ENCODE assay signal across 24 cellular contexts in the genomic region with DNA sequence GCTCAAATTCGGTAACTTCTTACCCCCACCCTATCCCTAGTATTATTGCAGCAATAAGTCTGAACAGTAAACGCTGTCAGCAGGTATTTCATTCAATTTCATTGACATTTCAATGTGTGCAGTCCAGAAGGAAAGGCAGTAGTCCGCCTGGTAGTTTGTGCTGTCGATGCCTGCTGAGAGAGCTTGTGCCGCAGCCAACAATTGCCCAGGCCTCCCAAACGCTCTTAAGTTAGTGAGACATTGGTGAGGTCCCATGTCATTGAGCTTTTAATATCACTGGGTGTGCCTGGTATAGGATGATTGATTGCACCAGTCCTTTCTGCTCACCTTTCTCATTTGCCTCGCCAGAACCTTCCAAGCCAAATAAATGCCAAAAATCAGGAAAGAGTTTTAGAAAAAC.
"Had no signal": no experiment of that assay in that cellular context is flagged by ENCODE, and none has a peak within 500 bp of the region (broad histone marks: within the 10 kb centered on the region; RNA-seq: fewer than 3 reads in every experiment).

No MANE protein-coding gene starts in this region.

- H3K27ac Mint-ChIP-seq: dendritic cell treated with granulocyte-macrophage colony-stimulating factor and Interleukin-4, amounts not matched to agents 40 ng/mL and 50 ng/mL, for 4 days; effector memory CD8-positive, alpha-beta T cell; memory B cell; mesothelial cell of epicardium; natural killer cell; progenitor cell of endocrine pancreas had no signal

- ATAC-seq: effector memory CD8-positive, alpha-beta T cell; left lobe of liver; lower lobe of right lung; natural killer cell; pancreas had no signal

- H3K4me3 Mint-ChIP-seq: central memory CD8-positive, alpha-beta T cell; dendritic cell treated with granulocyte-macrophage colony-stimulating factor and Interleukin-4, amounts not matched to agents 40 ng/mL and 50 ng/mL, for 4 days; effector memory CD8-positive, alpha-beta T cell; memory B cell; mesothelial cell of epicardium; natural killer cell had no signal

- H3K36me3 ChIP-seq: pancreas, thoracic aorta had no signal

- H3K9me3 Mint-ChIP-seq: central memory CD8-positive, alpha-beta T cell; dendritic cell treated with granulocyte-macrophage colony-stimulating factor and Interleukin-4, amounts not matched to agents 40 ng/mL and 50 ng/mL, for 4 days; effector memory CD8-positive, alpha-beta T cell; memory B cell; mesothelial cell of epicardium; natural killer cell had no signal

- H3K27me3 ChIP-seq: esophagus squamous epithelium, pancreas, sigmoid colon, stomach had no signal

- H3K4me1 ChIP-seq: pancreas had no signal

- H3K9me3 ChIP-seq: esophagus squamous epithelium, lower lobe of right lung, pancreas, sigmoid colon, stomach, thoracic aorta had no signal

- H3K4me3 ChIP-seq: esophagus squamous epithelium, lower lobe of right lung, pancreas, sigmoid colon, skin epidermis, stomach, thoracic aorta had no signal

- H3K27ac ChIP-seq: esophagus squamous epithelium, lower lobe of right lung, pancreas, sigmoid colon, skin epidermis, stomach, thoracic aorta had no signal

- DNase-seq: effector memory CD8-positive, alpha-beta T cell; esophagus squamous epithelium; foreskin fibroblast; head of caudate nucleus; hypothalamus; kidney glomerular epithelial cell; lower lobe of right lung; natural killer cell; occipital lobe; pancreas; sigmoid colon; stimulated activated CD4-positive, alpha-beta T cell treated with anti-CD3 and anti-CD28 coated beads, Interleukin-2, amount 100 ng/mL, for 24 hours; stimulated activated CD4-positive, alpha-beta T cell treated with anti-CD3 and anti-CD28 coated beads, Interleukin-4, amount 100 ng/mL, for 4 hours; stimulated activated naive CD4-positive, alpha-beta T cell; stomach; trophoblast cell had no signal

- H3K27me3 Mint-ChIP-seq: central memory CD8-positive, alpha-beta T cell; dendritic cell treated with granulocyte-macrophage colony-stimulating factor and Interleukin-4, amounts not matched to agents 40 ng/mL and 50 ng/mL, for 4 days; effector memory CD8-positive, alpha-beta T cell; memory B cell; progenitor cell of endocrine pancreas had no signal
